Comparison of ENCODE assay signal across 25 cellular contexts in genomic region chr1:221381858-221382623, GRCh38.
DNase-seq lines count a peak whose midpoint lies in the region; ATAC-seq and TF ChIP-seq lines count a peak whose summit lies in the region.
"Had no signal": no experiment of that assay in that cellular context is flagged by ENCODE, and none has a peak within 500 bp of the region (broad histone marks: within the 10 kb centered on the region; RNA-seq: fewer than 3 reads in every experiment).

No MANE protein-coding gene starts in this region.

- no peaks in the 10 kb centered on the region for H3K36me3 Mint-ChIP-seq in T-helper 2 cell treated with Interferon-gamma antibody and Interleukin-4, amounts not matched to agents 5 μg/mL and 100 μg/mL, for 36 hours (ENCODE audit: low read depth)
- H3K36me3 Mint-ChIP-seq: activated naive CD4-positive, alpha-beta T cell treated with anti-CD3 and anti-CD28 coated beads, Interleukin-2, amount 10 ng/mL, durations not matched to agents 7 days and 5 days; CD4-positive, alpha-beta memory T cell had no signal

- TF ChIP-seq POLR2A in suprapubic skin (IDR thresholded peaks at IDR 0.05), result no peak

- H3K9me3 ChIP-seq in suprapubic skin, result no peaks in the 10 kb centered on the region
- H3K9me3 ChIP-seq: SJSA1 had no signal

- TF ChIP-seq CTCF in foreskin fibroblast (IDR thresholded peaks at IDR 0.05; ENCODE audit: low read depth, low read length) (no peak), suprapubic skin (IDR thresholded peaks at IDR 0.05) (no peak)

- DNase-seq in ELR (ENCODE audit: low read depth) (peak; percentile 24), RPMI7951 (ENCODE audit: low read depth) (peak; percentile 4), foreskin fibroblast (peak; percentile 26 to 68), suprapubic skin (ENCODE audit: low spot score in 2 of 2) (no peak), head of caudate nucleus (no peak)
- no peak for DNase-seq in T-helper 2 cell treated with Interferon-gamma antibody and Interleukin-4, amounts not matched to agents 5 μg/mL and 100 μg/mL, for 36 hours (ENCODE audit: low spot score)
- DNase-seq: activated CD4-positive, alpha-beta T cell treated with anti-CD3 and anti-CD28 coated beads, Interleukin-2, amount 10 ng/mL, durations not matched to agents 24 days and 14 days; activated naive CD4-positive, alpha-beta T cell treated with anti-CD3 and anti-CD28 coated beads, Interleukin-2, amount 10 ng/mL, durations not matched to agents 7 days and 5 days; anterior cingulate cortex; CD4-positive, alpha-beta memory T cell; central memory CD4-positive, alpha-beta T cell; DMS 273 treated with DMSO at 0.1 percent for 48 hours; GDM1; NCI-H1092; NCI-H187; NCI-H526; posterior cingulate gyrus; stimulated activated CD4-positive, alpha-beta T cell treated with anti-CD3 and anti-CD28 coated beads, Interleukin-1b, Interleukin-23, amount 100 ng/mL, for 48 hours; substantia nigra; T-helper 17 cell had no signal

- no peak overlapping the region for H3K4me3 Mint-ChIP-seq in T-helper 2 cell treated with Interferon-gamma antibody and Interleukin-4, amounts not matched to agents 5 μg/mL and 100 μg/mL, for 36 hours
- H3K4me3 Mint-ChIP-seq: activated CD4-positive, alpha-beta T cell treated with anti-CD3 and anti-CD28 coated beads, Interleukin-2, amount 10 ng/mL, durations not matched to agents 24 days and 14 days; activated naive CD4-positive, alpha-beta T cell treated with anti-CD3 and anti-CD28 coated beads, Interleukin-2, amount 10 ng/mL, durations not matched to agents 7 days and 5 days; CD4-positive, alpha-beta memory T cell; neural crest cell; T-helper 17 cell had no signal

- peak overlapping the region; percentile 49 for H3K27ac ChIP-seq in suprapubic skin
- H3K27ac ChIP-seq: HL-60, SJSA1 had no signal

- 49% methylated on average over 3 of the region's 3 CpGs for WGBS in suprapubic skin

- intact Hi-C loops in head of caudate nucleus (cut with DNase I), result no loop called here

- no peaks in the 10 kb centered on the region for H3K4me1 Mint-ChIP-seq in T-helper 2 cell treated with Interferon-gamma antibody and Interleukin-4, amounts not matched to agents 5 μg/mL and 100 μg/mL, for 36 hours (ENCODE audit: low read depth)
- H3K4me1 Mint-ChIP-seq: activated CD4-positive, alpha-beta T cell treated with anti-CD3 and anti-CD28 coated beads, Interleukin-2, amount 10 ng/mL, durations not matched to agents 24 days and 14 days; activated naive CD4-positive, alpha-beta T cell treated with anti-CD3 and anti-CD28 coated beads, Interleukin-2, amount 10 ng/mL, durations not matched to agents 7 days and 5 days; CD4-positive, alpha-beta memory T cell; neural crest cell; T-helper 17 cell had no signal

- no peaks in the 10 kb centered on the region for H3K9me3 Mint-ChIP-seq in T-helper 2 cell treated with Interferon-gamma antibody and Interleukin-4, amounts not matched to agents 5 μg/mL and 100 μg/mL, for 36 hours
- H3K9me3 Mint-ChIP-seq: activated CD4-positive, alpha-beta T cell treated with anti-CD3 and anti-CD28 coated beads, Interleukin-2, amount 10 ng/mL, durations not matched to agents 24 days and 14 days; activated naive CD4-positive, alpha-beta T cell treated with anti-CD3 and anti-CD28 coated beads, Interleukin-2, amount 10 ng/mL, durations not matched to agents 7 days and 5 days; neural crest cell had no signal

- no peaks in the 10 kb centered on the region for H3K27me3 ChIP-seq in suprapubic skin
- H3K27me3 ChIP-seq: SJSA1 had no signal

- ATAC-seq in HG03039 (IDR thresholded peaks at IDR 0.05; ENCODE audit: unreplicated experiment), result no peak
- ATAC-seq: HCT116, T-helper 17 cell had no signal

- no peak overlapping the region for H3K4me3 ChIP-seq in foreskin fibroblast (ENCODE audit: low read depth in 1 of 2, low read length in 2 of 2)
- no peak overlapping the region for H3K4me3 ChIP-seq in suprapubic skin
- H3K4me3 ChIP-seq: SJSA1 had no signal

- H3K27ac Mint-ChIP-seq in T-helper 2 cell treated with Interferon-gamma antibody and Interleukin-4, amounts not matched to agents 5 μg/mL and 100 μg/mL, for 36 hours, result no peak overlapping the region
- H3K27ac Mint-ChIP-seq: activated CD4-positive, alpha-beta T cell treated with anti-CD3 and anti-CD28 coated beads, Interleukin-2, amount 10 ng/mL, durations not matched to agents 24 days and 14 days; activated naive CD4-positive, alpha-beta T cell treated with anti-CD3 and anti-CD28 coated beads, Interleukin-2, amount 10 ng/mL, durations not matched to agents 7 days and 5 days; CD4-positive, alpha-beta memory T cell; T-helper 17 cell had no signal

- H3K4me1 ChIP-seq in suprapubic skin, result no peaks in the 10 kb centered on the region

- no peaks in the 10 kb centered on the region for H3K36me3 ChIP-seq in suprapubic skin
- H3K36me3 ChIP-seq: SJSA1 had no signal

- peaks cover 3% of the 10 kb centered on the region for H3K27me3 Mint-ChIP-seq in T-helper 2 cell treated with Interferon-gamma antibody and Interleukin-4, amounts not matched to agents 5 μg/mL and 100 μg/mL, for 36 hours (ENCODE audit: low read depth)
- H3K27me3 Mint-ChIP-seq: activated CD4-positive, alpha-beta T cell treated with anti-CD3 and anti-CD28 coated beads, Interleukin-2, amount 10 ng/mL, durations not matched to agents 24 days and 14 days; activated naive CD4-positive, alpha-beta T cell treated with anti-CD3 and anti-CD28 coated beads, Interleukin-2, amount 10 ng/mL, durations not matched to agents 7 days and 5 days had no signal

- no peak for TF ChIP-seq EP300 in suprapubic skin (IDR thresholded peaks at IDR 0.05)

Comparison
In these comparisons a context has a peak if more than half of its experiments do, and no peak if none do; other contexts are left out.
1. DNase-seq: peak in ELR (single experiment), RPMI7951 (single experiment) and foreskin fibroblast (2 of 2); none in suprapubic skin (0 of 2), T-helper 2 cell treated with Interferon-gamma antibody and Interleukin-4, amounts not matched to agents 5 μg/mL and 100 μg/mL, for 36 hours (single experiment) and head of caudate nucleus (0 of 42).